Comparison of ENCODE assay signal across 2 cellular contexts in genomic region chr10:95248989-95249388, GRCh38.
TF ChIP-seq lines count a peak whose summit lies in the region.

No MANE protein-coding gene starts in this region.

TF ChIP-seq in GM23338, 12 proteins besides CTCF, POLR2A, EP300 and RAD21:
- TF ChIP-seq REST (IDR thresholded peaks at IDR 0.05; ENCODE audit: unreplicated experiment): no peak
TF ChIP-seq in GM23338: peak in this region for 0.

TF ChIP-seq in H1, 55 proteins besides CTCF, POLR2A, EP300 and RAD21:
- TF ChIP-seq JUND (IDR thresholded peaks at IDR 0.05; ENCODE audit: low read length) (no peak), BCL11A (IDR thresholded peaks at IDR 0.05; ENCODE audit: low read depth in 2 of 2, low read length in 2 of 2) (no peak), MAFK (IDR thresholded peaks at IDR 0.05; ENCODE audit: low read depth, low read length) (no peak), CHD1 (IDR thresholded peaks at IDR 0.05; ENCODE audit: low read depth, low read length) (no peak), RBBP5 (IDR thresholded peaks at IDR 0.05; ENCODE audit: borderline replicate concordance, low read depth, low read length) (no peak), GTF2F1 (IDR thresholded peaks at IDR 0.05; ENCODE audit: borderline replicate concordance, low read depth, low read length) (no peak), RXRA (IDR thresholded peaks at IDR 0.05; ENCODE audit: insufficient read depth, low read depth, low read length) (no peak), CBX8 (IDR thresholded peaks at IDR 0.05; ENCODE audit: borderline replicate concordance, low read depth, low read length) (no peak), PHF8 (conservative IDR thresholded peaks at IDR 0.05; ENCODE audit: low read depth, low read length) (no peak)
